ENCODE assay signal across 23 cellular contexts in the genomic region with DNA sequence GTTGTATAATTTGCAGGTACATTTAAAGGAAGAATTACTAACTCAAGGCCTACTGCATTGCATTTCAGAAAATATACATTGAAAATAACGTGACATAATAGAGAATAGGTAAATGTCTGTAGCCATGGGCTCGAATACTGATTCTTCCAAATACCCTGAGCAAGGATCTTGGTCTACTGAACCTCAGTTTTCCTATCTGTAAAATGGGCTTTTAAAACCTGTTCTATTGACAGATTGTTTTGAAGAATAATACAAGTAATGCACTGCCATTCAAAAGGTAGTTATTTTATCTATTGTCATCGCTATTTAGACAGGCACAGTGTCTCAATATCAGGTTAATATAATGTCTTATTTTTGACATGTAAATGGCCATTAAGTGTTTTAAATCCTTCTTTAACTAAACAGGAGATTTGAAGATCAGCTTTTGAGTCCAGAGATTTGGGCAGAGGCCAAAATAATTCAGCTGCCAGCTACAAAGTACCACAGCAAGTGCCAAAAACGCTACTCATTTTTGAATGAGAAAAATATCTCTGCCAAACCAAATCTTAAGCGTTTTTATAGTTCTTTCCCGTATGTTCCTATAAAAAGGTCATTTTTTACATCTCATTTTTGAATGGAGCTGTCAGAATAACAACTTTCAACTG. TPM values are rescaled to one million over a fixed set of nuclear protein-coding genes. Genes with fewer than 3 reads are reported as not detected.
DNase-seq lines count a peak whose midpoint lies in the region; TF ChIP-seq lines count a peak whose summit lies in the region.
"Had no signal": no experiment of that assay in that cellular context is flagged by ENCODE, and none has a peak within 500 bp of the region (broad histone marks: within the 10 kb centered on the region; RNA-seq: fewer than 3 reads in every experiment).

No MANE protein-coding gene starts in this region.

- no peak overlapping the region for H3K9ac ChIP-seq in adipocyte (ENCODE audit: low read length)

- H3K27me3 ChIP-seq in adipocyte (replicated peaks; ENCODE audit: control insufficient read depth, insufficient read depth, low read length), result no peaks in the 10 kb centered on the region
- H3K27me3 ChIP-seq in osteoblast (ENCODE audit: insufficient read depth, low read length), result no peaks in the 10 kb centered on the region
- H3K27me3 ChIP-seq: cardiac muscle cell had no signal

- peak; percentile 1 for DNase-seq in DMS 273 (lab: John Stamatoyannopoulos, UW; ENCODE audit: unreplicated experiment)
- DNase-seq in DMS 273 treated with DMSO at 0.1 percent for 48 hours (lab: John Stamatoyannopoulos, UW), result no peak
- peak; percentile 47 for DNase-seq in adipocyte (ENCODE audit: low read depth)
- peak; percentile 54 for DNase-seq in fibroblast of gingiva (ENCODE audit: low read depth)
- DNase-seq in retinal pigment epithelial cell (ENCODE audit: low read depth), result peak; percentile 81
- no peak for DNase-seq in activated CD4-positive, alpha-beta memory T cell treated with anti-CD3 and anti-CD28 coated beads for 36 hours
- no peak for DNase-seq in NCI-H146 treated with DMSO at 0.1 percent for 48 hours (lab: John Stamatoyannopoulos, UW; ENCODE audit: unreplicated experiment)
- no peak for DNase-seq in osteoblast (ENCODE audit: insufficient read length, low spot score, missing footprints)
- DNase-seq: activated CD8-positive, alpha-beta T cell treated with anti-CD3 and anti-CD28 coated beads, Interleukin-2, amount 10 ng/mL, durations not matched to agents 7 days and 5 days; activated T-cell treated with anti-CD3 and anti-CD28 coated beads, Interleukin-2, amount 50 U/mL, for 4 hours; effector CD4-positive, alpha-beta T cell; GF-D8; naive thymus-derived CD4-positive, alpha-beta T cell; NCI-H1694 treated with DMSO at 0.1 percent for 48 hours; NCI-H510A; posterior cingulate gyrus; SHP77 treated with DMSO at 0.1 percent for 48 hours; T-helper 17 cell had no signal

- H3K4me1 ChIP-seq in adipocyte (ENCODE audit: control insufficient read depth, insufficient read depth, low read length) (peaks cover 40% of the 10 kb centered on the region), osteoblast (ENCODE audit: insufficient read depth, low read length) (peaks cover 10% of the 10 kb centered on the region)

- CTCF ChIA-PET in activated CD4-positive, alpha-beta memory T cell treated with anti-CD3 and anti-CD28 coated beads for 36 hours (lab: Charles Lee), result interaction anchor here (0.9 kb wide), 2 partner anchors 49 to 50 kb away, joined by 3 read pairs; no protein-coding TSS in a partner anchor

- H4K20me1 ChIP-seq in osteoblast (ENCODE audit: insufficient read depth, low read length), result no peaks in the 10 kb centered on the region

- no peaks in the 10 kb centered on the region for H3K27me3 Mint-ChIP-seq in activated CD4-positive, alpha-beta memory T cell treated with anti-CD3 and anti-CD28 coated beads for 36 hours
- H3K27me3 Mint-ChIP-seq: activated naive CD4-positive, alpha-beta T cell treated with anti-CD3 and anti-CD28 coated beads, Interleukin-2, amount 50 U/mL, for 24 hours; naive thymus-derived CD4-positive, alpha-beta T cell; T-helper 17 cell had no signal

- H3K4me3 Mint-ChIP-seq in activated CD4-positive, alpha-beta memory T cell treated with anti-CD3 and anti-CD28 coated beads for 36 hours, result no peak overlapping the region
- H3K4me3 Mint-ChIP-seq: activated CD8-positive, alpha-beta T cell treated with anti-CD3 and anti-CD28 coated beads, Interleukin-2, amount 10 ng/mL, durations not matched to agents 7 days and 5 days; activated naive CD4-positive, alpha-beta T cell treated with anti-CD3 and anti-CD28 coated beads, Interleukin-2, amount 50 U/mL, for 24 hours; activated T-cell treated with anti-CD3 and anti-CD28 coated beads, Interleukin-2, amount 50 U/mL, for 4 hours; naive thymus-derived CD4-positive, alpha-beta T cell; T-helper 17 cell had no signal

- no peak overlapping the region for H2AFZ ChIP-seq in osteoblast (ENCODE audit: low read length)

- H3K36me3 Mint-ChIP-seq in activated CD4-positive, alpha-beta memory T cell treated with anti-CD3 and anti-CD28 coated beads for 36 hours, result peaks cover 3% of the 10 kb centered on the region

- H3K36me3 ChIP-seq in adipocyte (ENCODE audit: control insufficient read depth, insufficient read depth, low read length, severe bottlenecking), result no peaks in the 10 kb centered on the region
- no peaks in the 10 kb centered on the region for H3K36me3 ChIP-seq in osteoblast (ENCODE audit: insufficient read depth, low read length)
- H3K36me3 ChIP-seq: cardiac muscle cell, thoracic aorta had no signal

- intact Hi-C loops in activated CD4-positive, alpha-beta memory T cell treated with anti-CD3 and anti-CD28 coated beads for 36 hours (cut with micrococcal nuclease), result no loop called here

- no peak overlapping the region for H3K27ac Mint-ChIP-seq in activated CD4-positive, alpha-beta memory T cell treated with anti-CD3 and anti-CD28 coated beads for 36 hours
- H3K27ac Mint-ChIP-seq: activated CD8-positive, alpha-beta T cell treated with anti-CD3 and anti-CD28 coated beads, Interleukin-2, amount 10 ng/mL, durations not matched to agents 7 days and 5 days; activated naive CD4-positive, alpha-beta T cell treated with anti-CD3 and anti-CD28 coated beads, Interleukin-2, amount 50 U/mL, for 24 hours; naive thymus-derived CD4-positive, alpha-beta T cell; T-helper 17 cell had no signal

- H3K4me1 Mint-ChIP-seq in activated CD4-positive, alpha-beta memory T cell treated with anti-CD3 and anti-CD28 coated beads for 36 hours (ENCODE audit: low read depth), result no peaks in the 10 kb centered on the region
- H3K4me1 Mint-ChIP-seq: activated naive CD4-positive, alpha-beta T cell treated with anti-CD3 and anti-CD28 coated beads, Interleukin-2, amount 50 U/mL, for 24 hours; T-helper 17 cell had no signal

- peaks cover 3% of the 10 kb centered on the region for H3K9me3 Mint-ChIP-seq in activated CD4-positive, alpha-beta memory T cell treated with anti-CD3 and anti-CD28 coated beads for 36 hours
- H3K9me3 Mint-ChIP-seq: activated naive CD4-positive, alpha-beta T cell treated with anti-CD3 and anti-CD28 coated beads, Interleukin-2, amount 50 U/mL, for 24 hours had no signal

- H3K9me3 ChIP-seq in adipocyte (ENCODE audit: control insufficient read depth, low read length) (no peaks in the 10 kb centered on the region), osteoblast (ENCODE audit: low read depth, low read length) (no peaks in the 10 kb centered on the region)
- H3K9me3 ChIP-seq: thoracic aorta had no signal

- TF ChIP-seq CTCF in retinal pigment epithelial cell (conservative IDR thresholded peaks at IDR 0.05; ENCODE audit: low read depth, low read length), result no peak
- no peak for TF ChIP-seq CTCF in osteoblast (IDR thresholded peaks at IDR 0.05; ENCODE audit: extremely low read depth, low read depth, low read length)

- no peak overlapping the region for H3K4me2 ChIP-seq in osteoblast (ENCODE audit: insufficient read depth, low read length)

- POLR2A ChIA-PET in activated CD4-positive, alpha-beta memory T cell treated with anti-CD3 and anti-CD28 coated beads for 36 hours (lab: Charles Lee), result no interaction called here

- H3K79me2 ChIP-seq in osteoblast (ENCODE audit: insufficient read depth, low read length), result no peaks in the 10 kb centered on the region

- H3K4me3 ChIP-seq in adipocyte (ENCODE audit: low read length), result no peak overlapping the region
- H3K4me3 ChIP-seq in retinal pigment epithelial cell (ENCODE audit: low read length), result no peak overlapping the region
- H3K4me3 ChIP-seq in osteoblast (ENCODE audit: insufficient read depth, low read length), result no peak overlapping the region
- H3K4me3 ChIP-seq: cardiac muscle cell, GM12878, thoracic aorta had no signal

- H3K27ac ChIP-seq in osteoblast (ENCODE audit: low read depth, low read length), result no peak overlapping the region
- H3K27ac ChIP-seq: 22Rv1, cardiac muscle cell had no signal

RNA-seq across cellular contexts. Expression of a gene that starts 56.7 kb away (rescaled TPM):
- 10 to 100 TPM; 66.5 to 70.7 TPM for total RNA-seq in activated CD4-positive, alpha-beta memory T cell treated with anti-CD3 and anti-CD28 coated beads for 36 hours
- 23.5 and 25.9 TPM in 2 replicates for total RNA-seq in osteoblast

Comparison
In these comparisons a context has a peak if more than half of its experiments do, and no peak if none do; other contexts are left out.
1. DNase-seq: peak in DMS 273 (single experiment), adipocyte (single experiment), fibroblast of gingiva (single experiment) and retinal pigment epithelial cell (single experiment); none in DMS 273 treated with DMSO at 0.1 percent for 48 hours (single experiment), activated CD4-positive, alpha-beta memory T cell treated with anti-CD3 and anti-CD28 coated beads for 36 hours (single experiment), NCI-H146 treated with DMSO at 0.1 percent for 48 hours (single experiment) and osteoblast (single experiment).